ENCODE assay signal across 31 cellular contexts in the genomic region with DNA sequence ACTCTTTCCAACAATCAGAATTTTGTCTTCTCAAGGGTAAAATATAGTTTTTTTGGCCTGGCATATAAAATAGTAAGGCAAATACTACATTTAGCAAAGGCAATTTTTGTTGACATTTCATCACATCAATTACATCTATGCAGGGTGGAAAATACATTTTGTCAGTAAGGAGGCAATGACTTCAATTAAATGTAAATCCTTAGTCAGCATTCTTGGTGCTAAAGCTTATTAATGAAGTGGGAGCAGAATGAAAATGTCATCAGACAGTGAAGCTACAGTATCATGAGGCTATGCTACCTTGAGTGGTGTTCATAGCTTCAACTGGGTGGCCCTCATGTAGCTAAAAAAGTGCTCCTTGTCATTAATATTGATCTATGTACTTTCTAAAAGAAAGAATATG. TPM values are rescaled to one million over a fixed set of nuclear protein-coding genes. Genes with fewer than 3 reads are reported as not detected.
"Had no signal": no experiment of that assay in that cellular context is flagged by ENCODE, and none has a peak within 500 bp of the region (broad histone marks: within the 10 kb centered on the region; RNA-seq: fewer than 3 reads in every experiment).

No MANE protein-coding gene starts in this region.

- H3K4me3 ChIP-seq: ascending aorta, cardiac muscle cell had no signal

- H3K36me3 ChIP-seq: ascending aorta, cardiac muscle cell had no signal

- H3K27me3 ChIP-seq: ascending aorta, cardiac muscle cell had no signal

- H3K4me1 ChIP-seq: ascending aorta had no signal

- H3K27ac ChIP-seq: ascending aorta, cardiac muscle cell, VCaP had no signal

- DNase-seq: activated B cell treated with CpG ODN at 0.5 μM for 24 hours; activated CD4-positive, alpha-beta memory T cell treated with anti-CD3 and anti-CD28 coated beads, Interleukin-2, amount 10 ng/mL, durations not matched to agents 7 days and 5 days; activated CD4-positive, alpha-beta T cell treated with anti-CD3 and anti-CD28 coated beads for 4 hours; activated CD4-positive, alpha-beta T cell treated with anti-CD3 and anti-CD28 coated beads, Interleukin-2, amount 10 ng/mL, durations not matched to agents 7 days and 5 days; activated CD4-positive, alpha-beta T cell treated with anti-CD3 and anti-CD28 coated beads, Interleukin-2, amount 50 U/mL, for 48 hours; activated CD4-positive, CD25-positive, alpha-beta regulatory T cell treated with anti-CD3 and anti-CD28 coated beads, Interleukin-2, amount 50 U/mL, for 72 hours; activated CD8-positive, alpha-beta memory T cell treated with anti-CD3 and anti-CD28 coated beads for 24 hours; activated CD8-positive, alpha-beta memory T cell treated with anti-CD3 and anti-CD28 coated beads, Interleukin-2, amount 10 ng/mL, durations not matched to agents 7 days and 5 days; activated CD8-positive, alpha-beta memory T cell treated with anti-CD3 and anti-CD28 coated beads, Interleukin-2, amount 50 U/mL, for 48 hours; activated CD8-positive, alpha-beta T cell treated with anti-CD3 and anti-CD28 coated beads, Interleukin-2, amount 10 ng/mL, durations not matched to agents 7 days and 5 days; activated effector memory CD4-positive, alpha-beta T cell treated with Interleukin-2 at 50 U/mL for 16 hours; activated gamma-delta T cell; activated naive CD4-positive, alpha-beta T cell treated with anti-CD3 and anti-CD28 coated beads, Interleukin-2, amount 10 ng/mL, durations not matched to agents 7 days and 5 days; activated naive CD4-positive, alpha-beta T cell treated with Interleukin-2 at 50 U/mL for 16 hours; activated naive CD8-positive, alpha-beta T cell treated with anti-CD3 and anti-CD28 coated beads, Interleukin-2, amount 10 ng/mL, durations not matched to agents 7 days and 5 days; activated naive CD8-positive, alpha-beta T cell treated with anti-CD3 and anti-CD28 coated beads, Interleukin-2, amount 50 U/mL, for 24 hours; activated T-cell treated with anti-CD3 and anti-CD28 coated beads, Interleukin-2, amount 50 U/mL, for 24 hours; activated T-cell treated with anti-CD3 and anti-CD28 coated beads, Interleukin-2, amount 50 U/mL, for 48 hours; amygdala; anterior cingulate cortex; caudate nucleus; cerebellar nuclear complex; T-helper 1 cell; T-helper 2 cell; T-helper 9 cell had no signal

- FAIRE-seq: bronchial epithelial cell, TTC549 had no signal

- H3K9me3 ChIP-seq: ascending aorta had no signal

- ATAC-seq: activated CD8-positive, alpha-beta memory T cell treated with anti-CD3 and anti-CD28 coated beads, Interleukin-2, amount 10 ng/mL, durations not matched to agents 7 days and 5 days; activated CD8-positive, alpha-beta T cell treated with anti-CD3 and anti-CD28 coated beads, Interleukin-2, amount 10 ng/mL, durations not matched to agents 7 days and 5 days; activated naive CD8-positive, alpha-beta T cell treated with anti-CD3 and anti-CD28 coated beads, Interleukin-2, amount 50 U/mL, for 24 hours had no signal

RNA-seq across cellular contexts. Expression of gene LRRTM3, which starts 8.9 kb away (rescaled TPM):
- total RNA-seq: activated B cell treated with CpG ODN at 0.5 μM for 24 hours; activated CD4-positive, alpha-beta memory T cell treated with anti-CD3 and anti-CD28 coated beads, Interleukin-2, amount 10 ng/mL, durations not matched to agents 7 days and 5 days; activated CD4-positive, alpha-beta T cell treated with anti-CD3 and anti-CD28 coated beads, Interleukin-2, amount 10 ng/mL, durations not matched to agents 7 days and 5 days; activated CD8-positive, alpha-beta memory T cell treated with anti-CD3 and anti-CD28 coated beads, Interleukin-2, amount 10 ng/mL, durations not matched to agents 7 days and 5 days; activated CD8-positive, alpha-beta T cell treated with anti-CD3 and anti-CD28 coated beads, Interleukin-2, amount 10 ng/mL, durations not matched to agents 7 days and 5 days; activated naive CD8-positive, alpha-beta T cell treated with anti-CD3 and anti-CD28 coated beads, Interleukin-2, amount 10 ng/mL, durations not matched to agents 7 days and 5 days; activated T-helper 2 cell treated with anti-CD3 and anti-CD28 coated beads, Interferon-gamma antibody, Interleukin-2, Interleukin-4, amounts not matched to agents 10 μg/mL and 5 μg/mL and 100 μg/mL, durations not matched to agents 14 hours and 24 hours and 36 hours; ascending aorta; bronchial epithelial cell had no signal
